18 cellular contexts compared by ENCODE assay signal in genomic region chr12:87704374-87704773, GRCh38.
DNase-seq lines count a peak whose midpoint lies in the region; ATAC-seq and TF ChIP-seq lines count a peak whose summit lies in the region.
"Had no signal": no experiment of that assay in that cellular context is flagged by ENCODE, and none has a peak within 500 bp of the region (broad histone marks: within the 10 kb centered on the region; RNA-seq: fewer than 3 reads in every experiment).

No MANE protein-coding gene starts in this region.

- WGBS in right cardiac atrium, result 82% methylated on average over 5 of the region's 5 CpGs
- 56 to 87% methylated on average over 1 to 5 of the region's 5 CpGs for WGBS in gastroesophageal sphincter (ENCODE audit: low coverage in 1 of 2), 2 donors

- no peak overlapping the region for H3K27ac ChIP-seq in right cardiac atrium (ENCODE audit: low read length)
- no peak overlapping the region for H3K27ac ChIP-seq in left ventricle myocardium inferior (replicated peaks)
- no peak overlapping the region for H3K27ac ChIP-seq in gastroesophageal sphincter

- peak in 2 of 3 donors; percentile 13 to 35 for DNase-seq in right cardiac atrium
- no peak for DNase-seq in left ventricle myocardium inferior
- peak; percentile 8 for DNase-seq in M059J (ENCODE audit: low read depth)
- peak; percentile 70 for DNase-seq in epithelial cell of esophagus (ENCODE audit: low read depth)
- no peak for DNase-seq in NCI-H2081 treated with DMSO at 0.1 percent for 48 hours (lab: John Stamatoyannopoulos, UW)
- DNase-seq: ACHN, AML-193, DND-41, IMR-90, Kasumi-1, MV-4-11, NCI-H1417, NCI-H2029 treated with DMSO at 0.1 percent for 48 hours, NCI-H2227 treated with DMSO at 0.1 percent for 48 hours, NCI-H524 treated with DMSO at 0.1 percent for 48 hours had no signal

- H3K27me3 ChIP-seq in right cardiac atrium (ENCODE audit: control insufficient read depth, insufficient read depth) (no peaks in the 10 kb centered on the region), left ventricle myocardium inferior (ENCODE audit: low read depth) (no peaks in the 10 kb centered on the region), gastroesophageal sphincter (no peaks in the 10 kb centered on the region)

- ATAC-seq in right cardiac atrium (no peak), HG03460 (IDR thresholded peaks at IDR 0.05; ENCODE audit: unreplicated experiment) (no peak), gastroesophageal sphincter (no peak)
- ATAC-seq: GM12878 had no signal

- H3K4me3 ChIP-seq in right cardiac atrium (ENCODE audit: low read length), result no peak overlapping the region
- H3K4me3 ChIP-seq in left ventricle myocardium inferior, result no peak overlapping the region
- H3K4me3 ChIP-seq in epithelial cell of esophagus (ENCODE audit: low read length), result no peak overlapping the region
- H3K4me3 ChIP-seq in gastroesophageal sphincter, result no peak overlapping the region
- H3K4me3 ChIP-seq: GM12878 had no signal

- TF ChIP-seq EP300 in gastroesophageal sphincter (IDR thresholded peaks at IDR 0.05), result no peak

- intact Hi-C loops in right cardiac atrium (cut with DNase I), result no loop called here
- intact Hi-C loops in left ventricle myocardium inferior (cut with micrococcal nuclease), result no loop called here

- H3K4me1 ChIP-seq in right cardiac atrium (ENCODE audit: control insufficient read depth, insufficient read depth, low read length), result no peaks in the 10 kb centered on the region
- no peaks in the 10 kb centered on the region for H3K4me1 ChIP-seq in left ventricle myocardium inferior
- H3K4me1 ChIP-seq in gastroesophageal sphincter, result no peaks in the 10 kb centered on the region

- H3K9me3 ChIP-seq in right cardiac atrium (ENCODE audit: control insufficient read depth, low read length), result no peaks in the 10 kb centered on the region
- H3K9me3 ChIP-seq in left ventricle myocardium inferior (replicated peaks), result peaks cover 26% of the 10 kb centered on the region
- peaks cover 0 to 8% (median 0%) of the 10 kb centered on the region in 3 donors for H3K9me3 ChIP-seq in gastroesophageal sphincter

- TF ChIP-seq POLR2A in gastroesophageal sphincter (IDR thresholded peaks at IDR 0.05), result no peak

- no peaks in the 10 kb centered on the region for H3K36me3 ChIP-seq in left ventricle myocardium inferior
- no peaks in the 10 kb centered on the region for H3K36me3 ChIP-seq in gastroesophageal sphincter

- TF ChIP-seq CTCF in left ventricle myocardium inferior (IDR thresholded peaks at IDR 0.05; ENCODE audit: borderline replicate concordance) (no peak), epithelial cell of esophagus (IDR thresholded peaks at IDR 0.05; ENCODE audit: insufficient read depth, low read depth, low read length, missing control alignments) (no peak), gastroesophageal sphincter (IDR thresholded peaks at IDR 0.05) (no peak)

Comparison
In these comparisons a context has a peak if more than half of its experiments do, and no peak if none do; other contexts are left out.
1. DNase-seq: peak in right cardiac atrium (2 of 3), M059J (single experiment) and epithelial cell of esophagus (single experiment); none in left ventricle myocardium inferior (single experiment) and NCI-H2081 treated with DMSO at 0.1 percent for 48 hours (single experiment).